Comparison of ENCODE assay signal across 8 cellular contexts in genomic region chr7:23570592-23571200, GRCh38. TPM values are rescaled to one million over a fixed set of nuclear protein-coding genes. Genes with fewer than 3 reads are reported as not detected.
A peak's percentile ranks its signal among the peaks of the same experiment; 100 is the strongest.
DNase-seq lines count a peak whose midpoint lies in the region; ATAC-seq, FAIRE-seq and TF ChIP-seq lines count a peak whose summit lies in the region.

No MANE protein-coding gene starts in this region.

- no peaks in the 10 kb centered on the region for H3K9me3 Mint-ChIP-seq in type B pancreatic cell

- intact Hi-C loops in pancreas (cut with DNase I) = loop anchor here in 1 of 3 donors (5.0 kb wide), 1 partner anchor 142 kb away; the partner anchor contains the start of gene STK31

- H4K20me1 ChIP-seq in DOHH2 (ENCODE audit: control insufficient read depth, insufficient read depth, low read depth, low read length) = no peaks in the 10 kb centered on the region

- H3K4me1 ChIP-seq in DOHH2 (ENCODE audit: control insufficient read depth, low read length) (no peaks in the 10 kb centered on the region), pancreas (no peaks in the 10 kb centered on the region)

- H3K27me3 ChIP-seq in DOHH2 (ENCODE audit: control insufficient read depth, low read length) (no peaks in the 10 kb centered on the region), pancreas (no peaks in the 10 kb centered on the region)

- TF ChIP-seq CTCF in DOHH2 (IDR thresholded peaks at IDR 0.05; ENCODE audit: low read depth, low read length, poor library complexity, severe bottlenecking) (peak; percentile 96), pancreas (IDR thresholded peaks at IDR 0.05) (peak; percentile 47 to 70 (median 64)), type B pancreatic cell (conservative IDR thresholded peaks at IDR 0.05) (peak; percentile 90)

- DNase-seq in M059J (ENCODE audit: low read depth) = peak; percentile 74
- DNase-seq in SHP77 treated with DMSO at 0.1 percent for 48 hours (lab: John Stamatoyannopoulos, UW) = peak; percentile 75
- peak; percentile 38 for DNase-seq in activated effector memory CD4-positive, alpha-beta T cell treated with Interleukin-2 at 50 U/mL for 16 hours
- peak; percentile 74 for DNase-seq in germinal center (ENCODE audit: low spot score)
- DNase-seq in pancreas = peak; percentile 60 to 81 (median 66)
- peak; percentile 77 for DNase-seq in type B pancreatic cell (ENCODE audit: extremely low spot score, unreplicated experiment)

- H3K4me3 Mint-ChIP-seq in type B pancreatic cell = no peak overlapping the region

- H3F3A ChIP-seq in DOHH2 (ENCODE audit: control insufficient read depth, insufficient read depth) = no peaks in the 10 kb centered on the region

- peaks cover 3% of the 10 kb centered on the region for H3K27me3 Mint-ChIP-seq in type B pancreatic cell

- FAIRE-seq in pancreas (lab: Jason Lieb, UNC) = no peak

- H3K9me2 ChIP-seq in DOHH2 (replicated peaks; ENCODE audit: control insufficient read depth, low read length) = no peaks in the 10 kb centered on the region

- WGBS in pancreas, 2 donors = 14 to 18% methylated on average over 5 of the region's 5 CpGs

- H3K4me3 ChIP-seq in DOHH2 (ENCODE audit: low read length) = no peak overlapping the region
- H3K4me3 ChIP-seq in pancreas = no peak overlapping the region

- H3K4me2 ChIP-seq in DOHH2 (ENCODE audit: low read length) = no peak overlapping the region

- H3K79me2 ChIP-seq in DOHH2 (ENCODE audit: control insufficient read depth, low read length) = no peaks in the 10 kb centered on the region

- H3K4me1 Mint-ChIP-seq in type B pancreatic cell (ENCODE audit: unreplicated experiment) = no peaks in the 10 kb centered on the region

- H3K36me3 ChIP-seq in DOHH2 (ENCODE audit: control insufficient read depth, low read length) = no peaks in the 10 kb centered on the region
- no peaks in the 10 kb centered on the region for H3K36me3 ChIP-seq in pancreas

- H3K27ac ChIP-seq in DOHH2 (ENCODE audit: low read depth, low read length) = no peak overlapping the region
- no peak overlapping the region for H3K27ac ChIP-seq in pancreas

- no peak overlapping the region for H3K27ac Mint-ChIP-seq in type B pancreatic cell

- peak; percentile 69 for ATAC-seq in GM21737 (IDR thresholded peaks at IDR 0.05; ENCODE audit: unreplicated experiment)
- peak; percentile 98 to 100 (median 100) for ATAC-seq in pancreas

- H3K36me3 Mint-ChIP-seq in type B pancreatic cell = no peaks in the 10 kb centered on the region

- no peaks in the 10 kb centered on the region for H3K9me3 ChIP-seq in DOHH2 (ENCODE audit: control insufficient read depth, insufficient read depth, low read length)
- H3K9me3 ChIP-seq in pancreas = no peaks in the 10 kb centered on the region

RNA-seq across cellular contexts. Expression of gene CCDC126, which starts 26.5 kb away (rescaled TPM):
- 10.3 and 11.3 TPM in 2 replicates for total RNA-seq in M059J (2014; rRNA removed; shearing (Covaris generic))
- total RNA-seq in pancreas (1 to 10 TPM; 3.9 to 8.5 (median 4.9) TPM), type B pancreatic cell (ENCODE audit: low replicate concordance) (11.1 and 15.2 TPM in 2 replicates)
- polyA plus RNA-seq in pancreas = 1 to 10 TPM; 2.4 to 6.0 TPM

RNA-seq across cellular contexts. Expression of gene TRA2A, which starts 38.9 kb away (rescaled TPM):
- total RNA-seq in M059J (2014; rRNA removed; shearing (Covaris generic)) = 27.5 and 31.6 TPM in 2 replicates
- total RNA-seq in pancreas (10 to 100 TPM; 19.1 to 47.6 (median 25.2) TPM), type B pancreatic cell (ENCODE audit: low replicate concordance) (97.9 and 116 TPM in 2 replicates)
- polyA plus RNA-seq in pancreas = 10 to 100 TPM; 55.6 to 63.6 TPM
